Comparison of ENCODE assay signal across 18 cellular contexts in the genomic region with DNA sequence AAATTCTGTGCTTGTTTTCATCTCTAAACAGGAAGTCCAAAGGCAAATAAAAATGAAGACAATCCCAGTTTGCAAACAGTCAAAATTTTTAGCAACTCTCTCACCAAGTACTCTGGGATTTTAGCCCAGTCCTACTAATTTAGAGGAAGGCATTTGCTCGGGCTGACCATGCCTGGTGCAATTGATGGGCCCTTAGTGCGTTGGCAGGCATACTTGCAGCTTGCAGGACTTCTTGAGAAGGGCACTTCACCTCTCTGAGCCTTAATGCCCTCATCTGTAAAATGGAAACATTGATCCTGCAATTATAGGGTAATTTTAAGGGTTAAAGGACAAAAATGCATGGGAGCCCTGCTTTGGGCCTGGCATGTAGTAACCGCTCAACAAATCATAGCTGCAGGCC.
"Had no signal": no experiment of that assay in that cellular context is flagged by ENCODE, and none has a peak within 500 bp of the region (broad histone marks: within the 10 kb centered on the region; RNA-seq: fewer than 3 reads in every experiment).

No MANE protein-coding gene starts in this region.

- H3K4me1 ChIP-seq: breast epithelium, prostate gland had no signal

- H3K27me3 ChIP-seq: breast epithelium, esophagus squamous epithelium, tibial artery had no signal

- H3K4me3 ChIP-seq: breast epithelium, coronary artery, esophagus squamous epithelium, prostate gland, tibial artery had no signal

- H3K36me3 ChIP-seq: breast epithelium, esophagus squamous epithelium, prostate gland, tibial artery had no signal

- ATAC-seq: natural killer cell, T-cell had no signal

- DNase-seq: activated CD4-positive, alpha-beta T cell treated with anti-CD3 and anti-CD28 coated beads for 1 hour; activated CD8-positive, alpha-beta memory T cell treated with anti-CD3 and anti-CD28 coated beads for 24 hours; activated CD8-positive, alpha-beta memory T cell treated with anti-CD3 and anti-CD28 coated beads, Interleukin-2, amount 50 U/mL, for 4 hours; activated naive CD4-positive, alpha-beta T cell treated with Interleukin-2 at 50 U/mL for 16 hours; activated naive CD8-positive, alpha-beta T cell treated with anti-CD3 and anti-CD28 coated beads for 36 hours; activated T-cell treated with anti-CD3 and anti-CD28 coated beads, Interleukin-2, amount 50 U/mL, for 24 hours; amniotic stem cell; esophagus squamous epithelium; kidney; midbrain; natural killer cell; stimulated activated CD4-positive, alpha-beta T cell treated with anti-CD3 and anti-CD28 coated beads, Interleukin-12 subunit alpha, Interleukin-12 subunit beta, amount 100 ng/mL, for 4 hours; stimulated activated CD4-positive, alpha-beta T cell treated with anti-CD3 and anti-CD28 coated beads, Interleukin-4, amount 100 ng/mL, for 4 hours; T-cell had no signal

- H3K27ac ChIP-seq: prostate gland, tibial artery had no signal

- H3K9me3 ChIP-seq: breast epithelium, esophagus squamous epithelium, prostate gland, tibial artery had no signal
